Comparison of ENCODE assay signal across 1 cellular context in the genomic region with DNA sequence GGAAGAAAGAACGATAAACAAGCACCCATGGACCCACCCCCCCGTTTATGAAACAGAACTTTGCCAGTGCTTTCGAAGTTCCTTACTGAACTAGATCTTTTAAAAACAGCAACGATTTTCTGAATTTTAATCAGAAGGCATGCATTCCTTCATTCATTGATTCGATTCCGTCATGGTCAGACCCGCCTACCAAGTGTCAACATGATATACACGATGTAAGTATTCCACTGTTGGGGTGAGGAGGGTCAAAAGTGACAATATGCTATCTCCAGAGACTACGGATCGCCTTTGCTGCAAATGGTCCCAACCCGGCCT.
TF ChIP-seq lines count a peak whose summit lies in the region.

No MANE protein-coding gene starts in this region.

TF ChIP-seq in HepG2, 621 proteins besides CTCF, POLR2A, EP300 and RAD21 (continued from another document):
- TF ChIP-seq, protein P1, sequence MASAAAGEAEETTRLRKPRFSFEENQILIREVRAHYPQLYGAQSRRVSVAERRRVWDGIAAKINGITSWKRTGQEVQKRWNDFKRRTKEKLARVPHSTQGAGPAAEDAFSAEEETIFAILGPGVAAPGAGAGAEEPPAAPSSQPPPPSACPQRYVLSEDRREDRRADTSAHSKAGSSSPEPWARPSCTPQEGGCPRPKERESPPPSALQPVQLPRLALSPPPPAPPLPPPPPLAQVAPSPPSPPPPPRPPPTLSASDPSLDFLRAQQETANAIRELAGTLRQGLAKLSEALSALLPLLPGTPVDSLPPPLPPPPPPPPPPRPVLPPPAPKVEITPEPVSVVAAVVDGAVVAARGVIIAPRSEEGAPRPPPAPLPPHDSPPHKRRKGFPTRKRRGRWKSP (CRISPR knock-in tag; IDR thresholded peaks at IDR 0.05), result peak; percentile 16; the same call in 1 of the 2 replicates
- TF ChIP-seq ZNF878 (CRISPR knock-in tag; IDR thresholded peaks at IDR 0.05), result 0 out of 2 replicates have a peak, but pooled peaks have one; percentile 21
- TF ChIP-seq, protein P2, sequence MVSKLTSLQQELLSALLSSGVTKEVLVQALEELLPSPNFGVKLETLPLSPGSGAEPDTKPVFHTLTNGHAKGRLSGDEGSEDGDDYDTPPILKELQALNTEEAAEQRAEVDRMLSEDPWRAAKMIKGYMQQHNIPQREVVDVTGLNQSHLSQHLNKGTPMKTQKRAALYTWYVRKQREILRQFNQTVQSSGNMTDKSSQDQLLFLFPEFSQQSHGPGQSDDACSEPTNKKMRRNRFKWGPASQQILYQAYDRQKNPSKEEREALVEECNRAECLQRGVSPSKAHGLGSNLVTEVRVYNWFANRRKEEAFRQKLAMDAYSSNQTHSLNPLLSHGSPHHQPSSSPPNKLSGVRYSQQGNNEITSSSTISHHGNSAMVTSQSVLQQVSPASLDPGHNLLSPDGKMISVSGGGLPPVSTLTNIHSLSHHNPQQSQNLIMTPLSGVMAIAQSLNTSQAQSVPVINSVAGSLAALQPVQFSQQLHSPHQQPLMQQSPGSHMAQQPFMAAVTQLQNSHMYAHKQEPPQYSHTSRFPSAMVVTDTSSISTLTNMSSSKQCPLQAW (CRISPR knock-in tag; IDR thresholded peaks at IDR 0.05), result peak; percentile 71; the same call in 1 of the 2 replicates
- 0 out of 2 replicates have a peak, but pooled peaks have one; percentile 25 for TF ChIP-seq DPF2 (CRISPR knock-in tag; IDR thresholded peaks at IDR 0.05; ENCODE audit: borderline replicate concordance, low read depth)
- no peak for TF ChIP-seq FOXA1 (IDR thresholded peaks at IDR 0.05)
- 0 out of 2 replicates have a peak, but pooled peaks have one; percentile 6 for TF ChIP-seq FOXA1 (CRISPR knock-in tag; IDR thresholded peaks at IDR 0.05)
- TF ChIP-seq ARID2 (CRISPR knock-in tag; IDR thresholded peaks at IDR 0.05; ENCODE audit: borderline replicate concordance), result 0 out of 2 replicates have a peak, but pooled peaks have one; percentile 45
- 0 out of 2 replicates have a peak, but pooled peaks have one; percentile 41 for TF ChIP-seq ZNF780A (CRISPR knock-in tag; IDR thresholded peaks at IDR 0.05)
- TF ChIP-seq, protein P3, sequence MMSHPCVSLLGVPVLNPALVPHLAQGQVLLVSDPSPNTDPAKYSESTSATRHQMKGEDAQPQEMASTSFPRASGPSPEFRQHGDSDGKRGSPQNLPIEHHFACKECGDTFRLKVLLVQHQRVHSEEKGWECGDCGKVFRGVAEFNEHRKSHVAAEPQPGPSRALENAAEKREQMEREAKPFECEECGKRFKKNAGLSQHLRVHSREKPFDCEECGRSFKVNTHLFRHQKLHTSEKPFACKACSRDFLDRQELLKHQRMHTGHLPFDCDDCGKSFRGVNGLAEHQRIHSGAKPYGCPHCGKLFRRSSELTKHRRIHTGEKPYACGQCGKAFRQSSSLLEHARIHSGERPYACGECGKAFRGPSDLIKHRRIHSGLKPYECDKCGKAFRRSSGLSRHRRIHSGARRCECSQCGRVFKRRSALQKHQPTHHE (CRISPR knock-in tag; IDR thresholded peaks at IDR 0.05; ENCODE audit: borderline replicate concordance), result no peak
- 0 out of 2 replicates have a peak, but pooled peaks have one; percentile 8 for TF ChIP-seq ZNF30 (CRISPR knock-in tag; IDR thresholded peaks at IDR 0.05)
- 0 out of 2 replicates have a peak, but pooled peaks have one; percentile 40 for TF ChIP-seq ZNF24 (IDR thresholded peaks at IDR 0.05)
- TF ChIP-seq CREB1 (IDR thresholded peaks at IDR 0.05), result no peak
- peak; percentile 44; the same call in 1 of the 2 replicates for TF ChIP-seq CREB1 (CRISPR knock-in tag; IDR thresholded peaks at IDR 0.05)
- TF ChIP-seq, protein P4, sequence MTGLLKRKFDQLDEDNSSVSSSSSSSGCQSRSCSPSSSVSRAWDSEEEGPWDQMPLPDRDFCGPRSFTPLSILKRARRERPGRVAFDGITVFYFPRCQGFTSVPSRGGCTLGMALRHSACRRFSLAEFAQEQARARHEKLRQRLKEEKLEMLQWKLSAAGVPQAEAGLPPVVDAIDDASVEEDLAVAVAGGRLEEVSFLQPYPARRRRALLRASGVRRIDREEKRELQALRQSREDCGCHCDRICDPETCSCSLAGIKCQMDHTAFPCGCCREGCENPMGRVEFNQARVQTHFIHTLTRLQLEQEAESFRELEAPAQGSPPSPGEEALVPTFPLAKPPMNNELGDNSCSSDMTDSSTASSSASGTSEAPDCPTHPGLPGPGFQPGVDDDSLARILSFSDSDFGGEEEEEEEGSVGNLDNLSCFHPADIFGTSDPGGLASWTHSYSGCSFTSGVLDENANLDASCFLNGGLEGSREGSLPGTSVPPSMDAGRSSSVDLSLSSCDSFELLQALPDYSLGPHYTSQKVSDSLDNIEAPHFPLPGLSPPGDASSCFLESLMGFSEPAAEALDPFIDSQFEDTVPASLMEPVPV (CRISPR knock-in tag; IDR thresholded peaks at IDR 0.05), result 0 out of 2 replicates have a peak, but pooled peaks have one; percentile 23
